Comparison of ENCODE assay signal across 16 cellular contexts in the genomic region with DNA sequence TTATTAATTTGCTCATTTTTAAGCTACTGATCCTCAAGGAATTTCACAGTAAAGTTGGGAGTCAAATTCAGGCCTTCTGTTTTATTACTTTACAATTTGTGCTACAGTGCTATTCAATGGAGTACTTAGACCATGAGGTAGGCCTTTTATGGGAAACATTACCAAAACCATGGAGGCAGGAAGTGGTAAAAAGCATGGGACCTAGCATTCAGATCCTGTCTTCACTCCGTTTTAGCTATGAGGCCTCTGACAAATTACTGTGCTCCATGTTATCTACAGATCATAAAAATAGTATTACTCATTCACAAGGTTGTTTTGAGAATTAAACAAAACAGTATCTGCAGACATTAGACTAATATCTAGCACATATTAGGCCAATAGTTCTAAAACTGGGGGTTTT.
"Had no signal": no experiment of that assay in that cellular context is flagged by ENCODE, and none has a peak within 500 bp of the region (broad histone marks: within the 10 kb centered on the region; RNA-seq: fewer than 3 reads in every experiment).

No MANE protein-coding gene starts in this region.

- H3K9me3 Mint-ChIP-seq: activated CD4-positive, alpha-beta T cell treated with anti-CD3 and anti-CD28 coated beads, Interleukin-2, amount 10 ng/mL, durations not matched to agents 7 days and 5 days; activated naive CD8-positive, alpha-beta T cell treated with anti-CD3 and anti-CD28 coated beads for 36 hours; dendritic cell treated with granulocyte-macrophage colony-stimulating factor and Interleukin-4, amounts not matched to agents 40 ng/mL and 50 ng/mL, for 4 days; mesothelial cell of epicardium; T-helper 2 cell treated with Interferon-gamma antibody and Interleukin-4, amounts not matched to agents 5 μg/mL and 100 μg/mL, for 36 hours; type B pancreatic cell had no signal

- DNase-seq: activated CD4-positive, alpha-beta T cell treated with anti-CD3 and anti-CD28 coated beads, Interleukin-2, amount 10 ng/mL, durations not matched to agents 7 days and 5 days; activated CD8-positive, alpha-beta memory T cell treated with anti-CD3 and anti-CD28 coated beads for 24 hours; activated naive CD8-positive, alpha-beta T cell treated with anti-CD3 and anti-CD28 coated beads for 36 hours; anterior cingulate cortex; effector memory CD4-positive, alpha-beta T cell; left colon; lower lobe of right lung; psoas muscle; stimulated activated CD4-positive, alpha-beta T cell treated with anti-CD3 and anti-CD28 coated beads, Interleukin-1b, Interleukin-23, amount 100 ng/mL, for 48 hours; stimulated activated naive CD8-positive, alpha-beta T cell treated with anti-CD3 and anti-CD28 coated beads, Interleukin-15, amount 100 ng/mL, for 72 hours had no signal

- H3K36me3 ChIP-seq: gastroesophageal sphincter, lower lobe of right lung had no signal

- H3K27me3 ChIP-seq: gastroesophageal sphincter had no signal

- H3K4me3 ChIP-seq: gastroesophageal sphincter, lower lobe of right lung, psoas muscle had no signal

- H3K4me1 ChIP-seq: lower lobe of right lung, psoas muscle had no signal

- H3K27me3 Mint-ChIP-seq: activated CD4-positive, alpha-beta T cell treated with anti-CD3 and anti-CD28 coated beads, Interleukin-2, amount 10 ng/mL, durations not matched to agents 7 days and 5 days; activated naive CD8-positive, alpha-beta T cell treated with anti-CD3 and anti-CD28 coated beads for 36 hours; dendritic cell treated with granulocyte-macrophage colony-stimulating factor and Interleukin-4, amounts not matched to agents 40 ng/mL and 50 ng/mL, for 4 days; stimulated activated naive CD8-positive, alpha-beta T cell treated with anti-CD3 and anti-CD28 coated beads, Interleukin-15, amount 100 ng/mL, for 72 hours; type B pancreatic cell had no signal

- H3K4me3 Mint-ChIP-seq: activated CD4-positive, alpha-beta T cell treated with anti-CD3 and anti-CD28 coated beads, Interleukin-2, amount 10 ng/mL, durations not matched to agents 7 days and 5 days; activated naive CD8-positive, alpha-beta T cell treated with anti-CD3 and anti-CD28 coated beads for 36 hours; dendritic cell treated with granulocyte-macrophage colony-stimulating factor and Interleukin-4, amounts not matched to agents 40 ng/mL and 50 ng/mL, for 4 days; mesothelial cell of epicardium; stimulated activated naive CD8-positive, alpha-beta T cell treated with anti-CD3 and anti-CD28 coated beads, Interleukin-15, amount 100 ng/mL, for 72 hours; T-helper 2 cell treated with Interferon-gamma antibody and Interleukin-4, amounts not matched to agents 5 μg/mL and 100 μg/mL, for 36 hours; type B pancreatic cell had no signal

- H3K9me3 ChIP-seq: gastroesophageal sphincter, lower lobe of right lung, psoas muscle had no signal

- H3K27ac ChIP-seq: gastroesophageal sphincter, lower lobe of right lung, psoas muscle had no signal

- ATAC-seq: gastroesophageal sphincter; left colon; lower lobe of right lung; psoas muscle; sciatic nerve; stimulated activated naive CD8-positive, alpha-beta T cell treated with anti-CD3 and anti-CD28 coated beads, Interleukin-15, amount 100 ng/mL, for 72 hours had no signal

- H3K4me1 Mint-ChIP-seq: activated CD4-positive, alpha-beta T cell treated with anti-CD3 and anti-CD28 coated beads, Interleukin-2, amount 10 ng/mL, durations not matched to agents 7 days and 5 days; activated naive CD8-positive, alpha-beta T cell treated with anti-CD3 and anti-CD28 coated beads for 36 hours; stimulated activated naive CD8-positive, alpha-beta T cell treated with anti-CD3 and anti-CD28 coated beads, Interleukin-15, amount 100 ng/mL, for 72 hours had no signal

- H3K36me3 Mint-ChIP-seq: activated naive CD8-positive, alpha-beta T cell treated with anti-CD3 and anti-CD28 coated beads for 36 hours; mesothelial cell of epicardium; type B pancreatic cell had no signal

- H3K27ac Mint-ChIP-seq: activated CD4-positive, alpha-beta T cell treated with anti-CD3 and anti-CD28 coated beads, Interleukin-2, amount 10 ng/mL, durations not matched to agents 7 days and 5 days; activated naive CD8-positive, alpha-beta T cell treated with anti-CD3 and anti-CD28 coated beads for 36 hours; dendritic cell treated with granulocyte-macrophage colony-stimulating factor and Interleukin-4, amounts not matched to agents 40 ng/mL and 50 ng/mL, for 4 days; mesothelial cell of epicardium; stimulated activated naive CD8-positive, alpha-beta T cell treated with anti-CD3 and anti-CD28 coated beads, Interleukin-15, amount 100 ng/mL, for 72 hours; T-helper 2 cell treated with Interferon-gamma antibody and Interleukin-4, amounts not matched to agents 5 μg/mL and 100 μg/mL, for 36 hours; type B pancreatic cell had no signal
